Comparison of ENCODE assay signal across 2 cellular contexts in the genomic region with DNA sequence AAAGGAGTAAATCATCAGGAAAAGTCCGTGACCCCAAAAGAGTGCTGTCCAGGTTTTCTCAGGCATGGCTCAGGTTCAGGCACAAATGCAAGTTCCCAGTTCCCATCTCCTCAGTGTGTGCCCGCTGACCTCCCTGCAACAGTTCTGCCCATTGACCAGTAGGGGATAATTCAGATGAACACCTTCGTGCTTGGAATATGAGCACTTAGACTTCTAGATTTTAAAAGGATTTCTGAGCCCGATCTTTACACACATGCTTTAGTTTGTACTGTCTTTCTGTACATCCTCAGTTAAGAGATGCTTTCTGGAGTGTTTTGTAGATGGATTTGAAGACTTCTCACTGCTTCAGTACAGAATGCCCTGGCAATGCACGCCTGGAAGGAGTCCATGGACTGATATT.
TF ChIP-seq lines count a peak whose summit lies in the region.

No MANE protein-coding gene starts in this region.

TF ChIP-seq in H1, 55 proteins besides CTCF, POLR2A, EP300 and RAD21:
- TF ChIP-seq SIX5 (IDR thresholded peaks at IDR 0.05; ENCODE audit: low read depth, low read length) (no peak), GTF2F1 (IDR thresholded peaks at IDR 0.05; ENCODE audit: borderline replicate concordance, low read depth, low read length) (no peak), SAP30 (IDR thresholded peaks at IDR 0.05; ENCODE audit: insufficient read depth, insufficient replicate concordance, low read length) (no peak), RFX5 (IDR thresholded peaks at IDR 0.05; ENCODE audit: borderline replicate concordance, low read depth, low read length) (no peak), GABPA (IDR thresholded peaks at IDR 0.05; ENCODE audit: borderline replicate concordance, insufficient read depth, low read length) (no peak), HDAC6 (IDR thresholded peaks at IDR 0.05; ENCODE audit: low read depth, low read length) (no peak), KDM4A (IDR thresholded peaks at IDR 0.05; ENCODE audit: low read depth, low read length, severe bottlenecking) (no peak), TAF7 (optimal IDR thresholded peaks at IDR 0.05; ENCODE audit: borderline replicate concordance, low read depth, low read length) (no peak), SP1 (IDR thresholded peaks at IDR 0.05; ENCODE audit: low read depth, low read length) (no peak), POU5F1 (IDR thresholded peaks at IDR 0.05; ENCODE audit: low read depth, low read length) (no peak), CBX8 (IDR thresholded peaks at IDR 0.05; ENCODE audit: borderline replicate concordance, low read depth, low read length) (no peak), SIN3A (conservative IDR thresholded peaks at IDR 0.05 in 1 of 2, IDR thresholded peaks at IDR 0.05 in 1 of 2; ENCODE audit: low read depth in 1 of 2, low read length in 2 of 2) (no peak), TAF1 (IDR thresholded peaks at IDR 0.05; ENCODE audit: low read depth, low read length) (no peak), CHD2 (IDR thresholded peaks at IDR 0.05; ENCODE audit: low read length) (no peak), NANOG (IDR thresholded peaks at IDR 0.05; ENCODE audit: insufficient read depth, low read depth, low read length, poor library complexity, severe bottlenecking) (no peak), FOSL1 (IDR thresholded peaks at IDR 0.05; ENCODE audit: insufficient read depth, low read depth, low read length) (no peak)
- TF ChIP-seq, protein P1, sequence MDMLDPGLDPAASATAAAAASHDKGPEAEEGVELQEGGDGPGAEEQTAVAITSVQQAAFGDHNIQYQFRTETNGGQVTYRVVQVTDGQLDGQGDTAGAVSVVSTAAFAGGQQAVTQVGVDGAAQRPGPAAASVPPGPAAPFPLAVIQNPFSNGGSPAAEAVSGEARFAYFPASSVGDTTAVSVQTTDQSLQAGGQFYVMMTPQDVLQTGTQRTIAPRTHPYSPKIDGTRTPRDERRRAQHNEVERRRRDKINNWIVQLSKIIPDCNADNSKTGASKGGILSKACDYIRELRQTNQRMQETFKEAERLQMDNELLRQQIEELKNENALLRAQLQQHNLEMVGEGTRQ (IDR thresholded peaks at IDR 0.05; ENCODE audit: low read length): no peak
- TF ChIP-seq, protein P2, sequence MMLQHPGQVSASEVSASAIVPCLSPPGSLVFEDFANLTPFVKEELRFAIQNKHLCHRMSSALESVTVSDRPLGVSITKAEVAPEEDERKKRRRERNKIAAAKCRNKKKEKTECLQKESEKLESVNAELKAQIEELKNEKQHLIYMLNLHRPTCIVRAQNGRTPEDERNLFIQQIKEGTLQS (IDR thresholded peaks at IDR 0.05; ENCODE audit: insufficient read depth, low read depth, low read length): no peak

TF ChIP-seq in GM12891, 5 proteins besides CTCF, POLR2A, EP300 and RAD21:
- TF ChIP-seq POU2F2 (IDR thresholded peaks at IDR 0.05; ENCODE audit: low read depth, low read length): no peak
- no peak for TF ChIP-seq POLR2AphosphoS5 (IDR thresholded peaks at IDR 0.05; ENCODE audit: low read depth, low read length)
- TF ChIP-seq TAF1 (IDR thresholded peaks at IDR 0.05; ENCODE audit: low read depth, low read length): no peak
- no peak for TF ChIP-seq SPI1 (IDR thresholded peaks at IDR 0.05; ENCODE audit: low read depth, low read length)
- no peak for TF ChIP-seq PAX5 (IDR thresholded peaks at IDR 0.05; ENCODE audit: insufficient read depth, low read length, severe bottlenecking)
